In the genomic region with DNA sequence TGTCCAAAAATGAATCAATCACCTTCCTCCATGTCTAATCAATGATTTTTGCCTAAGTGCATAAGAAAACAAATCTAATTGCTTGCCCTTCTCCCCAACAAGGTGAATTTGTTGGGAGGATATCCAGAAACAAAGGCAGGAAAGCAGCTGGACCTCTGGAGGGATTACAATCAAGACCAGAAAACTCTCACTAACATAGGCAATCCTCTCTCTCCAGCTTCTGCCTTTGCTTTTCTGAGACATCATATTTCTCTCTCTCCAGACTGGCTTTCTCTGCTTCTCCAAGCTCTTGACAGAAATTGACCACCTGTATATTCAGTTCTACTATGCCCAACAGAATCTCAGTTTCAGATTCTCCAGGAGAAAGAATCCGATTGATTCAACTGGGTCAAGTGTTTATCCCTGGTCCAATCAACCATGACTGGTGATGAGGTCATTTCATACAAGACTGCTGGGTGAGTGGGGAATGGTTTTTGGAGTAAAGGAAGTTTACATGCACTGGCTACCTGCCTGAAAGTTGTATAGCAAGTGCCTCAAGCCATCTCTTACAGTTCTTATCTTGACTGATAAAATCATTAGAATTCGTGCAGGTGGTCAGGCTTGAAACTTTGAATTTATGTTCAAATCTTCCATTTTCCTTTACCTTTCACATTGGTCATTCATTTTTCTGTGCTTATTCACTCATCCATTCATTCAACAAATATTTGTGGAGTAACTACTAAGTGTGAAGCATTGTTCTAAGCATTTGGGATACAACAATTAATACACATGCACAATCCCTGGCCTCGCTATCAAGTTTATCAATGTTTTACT, we compare ENCODE assay signal across 14 cellular contexts. TPM values are rescaled to one million over a fixed set of nuclear protein-coding genes. Genes with fewer than 3 reads are reported as not detected.
DNase-seq lines count a peak whose midpoint lies in the region; ATAC-seq, FAIRE-seq and TF ChIP-seq lines count a peak whose summit lies in the region.
"Had no signal": no experiment of that assay in that cellular context is flagged by ENCODE, and none has a peak within 500 bp of the region (broad histone marks: within the 10 kb centered on the region; RNA-seq: fewer than 3 reads in every experiment).

No MANE protein-coding gene starts in this region.

- no peak overlapping the region for H3K4me2 ChIP-seq in GM23338

- TF ChIP-seq CTCF in GM23338 (conservative IDR thresholded peaks at IDR 0.05; ENCODE audit: low read depth in 2 of 2) (no peak), fibroblast of the aortic adventitia (IDR thresholded peaks at IDR 0.05; ENCODE audit: insufficient read depth, low read length) (no peak)

- no peaks in the 10 kb centered on the region for H3K4me1 ChIP-seq in GM23338 (ENCODE audit: insufficient read depth)

- intact Hi-C loops in activated T-helper 1 cell treated with anti-CD3 and anti-CD28 coated beads, Interleukin-12 subunit alpha, Interleukin-12 subunit beta, Interleukin-2, Interleukin-4 antibody, amounts not matched to agents 30 ng/mL and 10 ng/mL and 1 ng/mL, durations not matched to agents 14 hours and 24 hours and 36 hours (cut with micrococcal nuclease): no loop called here

- no peaks in the 10 kb centered on the region for H3F3A ChIP-seq in GM23338 (replicated peaks; ENCODE audit: low read depth)

- no peak overlapping the region for H3K27ac ChIP-seq in GM23338 (ENCODE audit: low read depth)
- H3K27ac ChIP-seq: WERI-Rb-1 had no signal

- peak; percentile 88 for DNase-seq in ACHN
- DNase-seq in GM23338 (ENCODE audit: low spot score): no peak
- DNase-seq in RCC 7860 (ENCODE audit: low spot score): peak; percentile 57
- peak; percentile 17 for DNase-seq in fibroblast of the aortic adventitia (ENCODE audit: low read depth)
- no peak for DNase-seq in activated CD4-positive, alpha-beta T cell treated with anti-CD3 and anti-CD28 coated beads for 48 hours
- DNase-seq in cerebellar nuclear complex (lab: John Stamatoyannopoulos, UW): no peak
- no peak for DNase-seq in activated T-helper 1 cell treated with anti-CD3 and anti-CD28 coated beads, Interleukin-12 subunit alpha, Interleukin-12 subunit beta, Interleukin-2, Interleukin-4 antibody, amounts not matched to agents 30 ng/mL and 10 ng/mL and 1 ng/mL, durations not matched to agents 14 hours and 24 hours and 36 hours (ENCODE audit: low spot score)
- DNase-seq: effector CD4-positive, alpha-beta T cell; NCI-H2081; WERI-Rb-1 had no signal

- H3K36me3 ChIP-seq in GM23338 (ENCODE audit: insufficient read depth): no peaks in the 10 kb centered on the region
- H3K36me3 ChIP-seq: WERI-Rb-1 had no signal

- no peaks in the 10 kb centered on the region for H3K36me3 Mint-ChIP-seq in GM23338 (ENCODE audit: low read depth)
- H3K36me3 Mint-ChIP-seq in activated T-helper 1 cell treated with anti-CD3 and anti-CD28 coated beads, Interleukin-12 subunit alpha, Interleukin-12 subunit beta, Interleukin-2, Interleukin-4 antibody, amounts not matched to agents 30 ng/mL and 10 ng/mL and 1 ng/mL, durations not matched to agents 14 hours and 24 hours and 36 hours (ENCODE audit: low read depth): peaks cover 1% of the 10 kb centered on the region

- no peaks in the 10 kb centered on the region for H3K27me3 Mint-ChIP-seq in GM23338 (ENCODE audit: insufficient read depth, low read depth, poor library complexity)
- H3K27me3 Mint-ChIP-seq in activated T-helper 1 cell treated with anti-CD3 and anti-CD28 coated beads, Interleukin-12 subunit alpha, Interleukin-12 subunit beta, Interleukin-2, Interleukin-4 antibody, amounts not matched to agents 30 ng/mL and 10 ng/mL and 1 ng/mL, durations not matched to agents 14 hours and 24 hours and 36 hours (ENCODE audit: insufficient read depth): peaks cover 3% of the 10 kb centered on the region
- H3K27me3 Mint-ChIP-seq: brain, progenitor cell of endocrine pancreas had no signal

- H3K9me3 Mint-ChIP-seq in GM23338: no peaks in the 10 kb centered on the region
- peaks cover 12% of the 10 kb centered on the region for H3K9me3 Mint-ChIP-seq in activated T-helper 1 cell treated with anti-CD3 and anti-CD28 coated beads, Interleukin-12 subunit alpha, Interleukin-12 subunit beta, Interleukin-2, Interleukin-4 antibody, amounts not matched to agents 30 ng/mL and 10 ng/mL and 1 ng/mL, durations not matched to agents 14 hours and 24 hours and 36 hours

- no peaks in the 10 kb centered on the region for H3K27me3 ChIP-seq in GM23338 (ENCODE audit: insufficient read depth)

- H2AFZ ChIP-seq in GM23338: peak overlapping the region; percentile 78; the same call in 1 of the 2 replicates

- no peak overlapping the region for H3K4me3 Mint-ChIP-seq in GM23338
- no peak overlapping the region for H3K4me3 Mint-ChIP-seq in activated T-helper 1 cell treated with anti-CD3 and anti-CD28 coated beads, Interleukin-12 subunit alpha, Interleukin-12 subunit beta, Interleukin-2, Interleukin-4 antibody, amounts not matched to agents 30 ng/mL and 10 ng/mL and 1 ng/mL, durations not matched to agents 14 hours and 24 hours and 36 hours
- H3K4me3 Mint-ChIP-seq: brain had no signal

- H3K9me2 ChIP-seq in GM23338 (ENCODE audit: insufficient read depth): no peaks in the 10 kb centered on the region

- peak; percentile 70 for FAIRE-seq in RCC 7860 (lab: Jason Lieb, UNC)
- FAIRE-seq: islet of Langerhans had no signal

- in situ Hi-C loops in ACHN (cut with HindIII; ENCODE audit: low pct_ligation_motif_present, low pct_unique_long_range_greater_than_20kb, low sequenced_read_pairs): no loop called here

- no peaks in the 10 kb centered on the region for H4K20me1 ChIP-seq in GM23338 (replicated peaks; ENCODE audit: insufficient read depth)

- H3K4me1 Mint-ChIP-seq in GM23338: no peaks in the 10 kb centered on the region
- no peaks in the 10 kb centered on the region for H3K4me1 Mint-ChIP-seq in activated T-helper 1 cell treated with anti-CD3 and anti-CD28 coated beads, Interleukin-12 subunit alpha, Interleukin-12 subunit beta, Interleukin-2, Interleukin-4 antibody, amounts not matched to agents 30 ng/mL and 10 ng/mL and 1 ng/mL, durations not matched to agents 14 hours and 24 hours and 36 hours (ENCODE audit: low read depth)

- ATAC-seq in GM23338 (no peak), GM21526 (IDR thresholded peaks at IDR 0.05; ENCODE audit: low FRiP score, unreplicated experiment) (no peak)

- H3K79me2 ChIP-seq in GM23338 (replicated peaks; ENCODE audit: insufficient read depth): no peaks in the 10 kb centered on the region

- H3K27ac Mint-ChIP-seq in GM23338: no peak overlapping the region
- H3K27ac Mint-ChIP-seq in activated T-helper 1 cell treated with anti-CD3 and anti-CD28 coated beads, Interleukin-12 subunit alpha, Interleukin-12 subunit beta, Interleukin-2, Interleukin-4 antibody, amounts not matched to agents 30 ng/mL and 10 ng/mL and 1 ng/mL, durations not matched to agents 14 hours and 24 hours and 36 hours: no peak overlapping the region
- H3K27ac Mint-ChIP-seq: brain, progenitor cell of endocrine pancreas had no signal

- H3K4me3 ChIP-seq in GM23338 (no peak overlapping the region), fibroblast of the aortic adventitia (ENCODE audit: low read depth, low read length) (no peak overlapping the region)

TF ChIP-seq in GM23338, 12 proteins besides CTCF, POLR2A, EP300 and RAD21 (continues in another document):
- TF ChIP-seq ZNF331 (CRISPR knock-in tag; IDR thresholded peaks at IDR 0.05; ENCODE audit: low read depth) (no peak), POLR2AphosphoS5 (IDR thresholded peaks at IDR 0.05; ENCODE audit: low read depth) (no peak), STAT1 (IDR thresholded peaks at IDR 0.05; ENCODE audit: unreplicated experiment) (no peak), JUNB (IDR thresholded peaks at IDR 0.05; ENCODE audit: unreplicated experiment) (no peak), ZNF114 (CRISPR knock-in tag; IDR thresholded peaks at IDR 0.05) (no peak)
- TF ChIP-seq, protein P1, sequence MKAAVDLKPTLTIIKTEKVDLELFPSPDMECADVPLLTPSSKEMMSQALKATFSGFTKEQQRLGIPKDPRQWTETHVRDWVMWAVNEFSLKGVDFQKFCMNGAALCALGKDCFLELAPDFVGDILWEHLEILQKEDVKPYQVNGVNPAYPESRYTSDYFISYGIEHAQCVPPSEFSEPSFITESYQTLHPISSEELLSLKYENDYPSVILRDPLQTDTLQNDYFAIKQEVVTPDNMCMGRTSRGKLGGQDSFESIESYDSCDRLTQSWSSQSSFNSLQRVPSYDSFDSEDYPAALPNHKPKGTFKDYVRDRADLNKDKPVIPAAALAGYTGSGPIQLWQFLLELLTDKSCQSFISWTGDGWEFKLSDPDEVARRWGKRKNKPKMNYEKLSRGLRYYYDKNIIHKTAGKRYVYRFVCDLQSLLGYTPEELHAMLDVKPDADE (IDR thresholded peaks at IDR 0.05): no peak
- TF ChIP-seq, protein P2, sequence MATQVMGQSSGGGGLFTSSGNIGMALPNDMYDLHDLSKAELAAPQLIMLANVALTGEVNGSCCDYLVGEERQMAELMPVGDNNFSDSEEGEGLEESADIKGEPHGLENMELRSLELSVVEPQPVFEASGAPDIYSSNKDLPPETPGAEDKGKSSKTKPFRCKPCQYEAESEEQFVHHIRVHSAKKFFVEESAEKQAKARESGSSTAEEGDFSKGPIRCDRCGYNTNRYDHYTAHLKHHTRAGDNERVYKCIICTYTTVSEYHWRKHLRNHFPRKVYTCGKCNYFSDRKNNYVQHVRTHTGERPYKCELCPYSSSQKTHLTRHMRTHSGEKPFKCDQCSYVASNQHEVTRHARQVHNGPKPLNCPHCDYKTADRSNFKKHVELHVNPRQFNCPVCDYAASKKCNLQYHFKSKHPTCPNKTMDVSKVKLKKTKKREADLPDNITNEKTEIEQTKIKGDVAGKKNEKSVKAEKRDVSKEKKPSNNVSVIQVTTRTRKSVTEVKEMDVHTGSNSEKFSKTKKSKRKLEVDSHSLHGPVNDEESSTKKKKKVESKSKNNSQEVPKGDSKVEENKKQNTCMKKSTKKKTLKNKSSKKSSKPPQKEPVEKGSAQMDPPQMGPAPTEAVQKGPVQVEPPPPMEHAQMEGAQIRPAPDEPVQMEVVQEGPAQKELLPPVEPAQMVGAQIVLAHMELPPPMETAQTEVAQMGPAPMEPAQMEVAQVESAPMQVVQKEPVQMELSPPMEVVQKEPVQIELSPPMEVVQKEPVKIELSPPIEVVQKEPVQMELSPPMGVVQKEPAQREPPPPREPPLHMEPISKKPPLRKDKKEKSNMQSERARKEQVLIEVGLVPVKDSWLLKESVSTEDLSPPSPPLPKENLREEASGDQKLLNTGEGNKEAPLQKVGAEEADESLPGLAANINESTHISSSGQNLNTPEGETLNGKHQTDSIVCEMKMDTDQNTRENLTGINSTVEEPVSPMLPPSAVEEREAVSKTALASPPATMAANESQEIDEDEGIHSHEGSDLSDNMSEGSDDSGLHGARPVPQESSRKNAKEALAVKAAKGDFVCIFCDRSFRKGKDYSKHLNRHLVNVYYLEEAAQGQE (IDR thresholded peaks at IDR 0.05; ENCODE audit: unreplicated experiment): no peak

RNA-seq across cellular contexts. Expression of a gene that starts 22.2 kb away (rescaled TPM):
- 0.07 and 0.70 TPM in 2 replicates for total RNA-seq in GM23338 (2014; rRNA removed; shearing (Covaris generic))
- polyA plus RNA-seq in GM23338 (2016; fragmentation: Nextera tagmentation; extraction: Ambion mirVana): 0.30 and 0.76 TPM in 2 replicates
- 3.0 and 5.6 TPM in 2 replicates for total RNA-seq in fibroblast of the aortic adventitia (ENCODE audit: low replicate concordance)
- total RNA-seq in activated T-helper 1 cell treated with anti-CD3 and anti-CD28 coated beads, Interleukin-12 subunit alpha, Interleukin-12 subunit beta, Interleukin-2, Interleukin-4 antibody, amounts not matched to agents 30 ng/mL and 10 ng/mL and 1 ng/mL, durations not matched to agents 14 hours and 24 hours and 36 hours: 0.17 and 0.34 TPM in 2 replicates

Comparison
In these comparisons a context has a peak if more than half of its experiments do, and no peak if none do; other contexts are left out.
1. DNase-seq: peak in ACHN (single experiment), RCC 7860 (single experiment) and fibroblast of the aortic adventitia (single experiment); none in GM23338 (single experiment), activated CD4-positive, alpha-beta T cell treated with anti-CD3 and anti-CD28 coated beads for 48 hours (single experiment), cerebellar nuclear complex (0 of 2) and activated T-helper 1 cell treated with anti-CD3 and anti-CD28 coated beads, Interleukin-12 subunit alpha, Interleukin-12 subunit beta, Interleukin-2, Interleukin-4 antibody, amounts not matched to agents 30 ng/mL and 10 ng/mL and 1 ng/mL, durations not matched to agents 14 hours and 24 hours and 36 hours (single experiment).